9 cellular contexts compared by ENCODE assay signal in the genomic region with DNA sequence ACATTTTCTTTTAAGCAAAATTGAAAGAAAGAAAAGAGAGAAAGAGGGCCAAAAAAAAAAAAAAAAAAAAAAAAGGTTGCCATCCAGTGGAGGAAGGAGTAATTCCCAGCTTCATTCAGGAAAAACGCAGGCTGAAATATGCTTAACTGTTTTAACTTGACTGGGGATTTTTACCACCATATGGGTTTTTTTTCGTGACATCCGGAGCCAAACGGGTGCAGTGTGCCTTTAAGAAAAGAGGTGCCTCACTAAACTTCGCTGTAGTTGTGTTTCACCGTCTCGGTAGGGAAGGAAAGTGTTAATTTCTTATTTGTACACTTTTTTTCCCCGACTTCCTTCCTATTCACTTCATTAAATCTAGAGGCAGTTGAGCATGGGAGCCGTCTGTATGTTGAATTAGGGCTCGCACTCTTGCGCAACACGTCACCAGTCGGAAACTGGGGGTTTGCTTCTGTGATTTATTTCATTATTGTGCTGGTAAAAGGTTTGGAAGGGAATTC.
DNase-seq lines count a peak whose midpoint lies in the region; ATAC-seq and TF ChIP-seq lines count a peak whose summit lies in the region.
"Had no signal": no experiment of that assay in that cellular context is flagged by ENCODE, and none has a peak within 500 bp of the region (broad histone marks: within the 10 kb centered on the region; RNA-seq: fewer than 3 reads in every experiment).

No MANE protein-coding gene starts in this region.

- DNase-seq in NCI-H1417 (lab: John Stamatoyannopoulos, UW) = peak; percentile 32 to 81 (median 44)
- DNase-seq in NCI-H1417 treated with DMSO at 0.1 percent for 48 hours (lab: John Stamatoyannopoulos, UW) = no peak
- peak; percentile 51 for DNase-seq in NCI-H2196 treated with DMSO at 0.1 percent for 48 hours (lab: John Stamatoyannopoulos, UW; ENCODE audit: unreplicated experiment)
- DNase-seq in activated CD4-positive, alpha-beta T cell treated with anti-CD3 and anti-CD28 coated beads, Interleukin-2, amount 50 U/mL, for 4 hours = peak; percentile 17 to 25
- DNase-seq in suprapubic skin (ENCODE audit: low spot score in 2 of 2) = no peak

- TF ChIP-seq CTCF in suprapubic skin (IDR thresholded peaks at IDR 0.05) = no peak

- TF ChIP-seq EP300 in suprapubic skin (IDR thresholded peaks at IDR 0.05) = no peak

- no peaks in the 10 kb centered on the region for H3K36me3 ChIP-seq in esophagus (ENCODE audit: control insufficient read depth in 2 of 2, insufficient read depth in 2 of 2, low read length in 1 of 2)
- peaks cover 4 to 10% of the 10 kb centered on the region in 2 donors for H3K36me3 ChIP-seq in muscle layer of duodenum (ENCODE audit: control insufficient read depth in 1 of 2, insufficient read depth in 2 of 2, low read length in 2 of 2)
- H3K36me3 ChIP-seq in suprapubic skin = no peaks in the 10 kb centered on the region

- H3K27me3 ChIP-seq in esophagus (ENCODE audit: control insufficient read depth in 1 of 2, insufficient read depth in 2 of 2, low read length in 2 of 2) (no peaks in the 10 kb centered on the region), muscle layer of duodenum (ENCODE audit: low read depth, low read length) (no peaks in the 10 kb centered on the region), suprapubic skin (no peaks in the 10 kb centered on the region)

- H3K4me1 ChIP-seq in esophagus (ENCODE audit: control insufficient read depth in 2 of 2, insufficient read depth in 2 of 2, low read length in 1 of 2) = peaks cover 0 to 7% of the 10 kb centered on the region in 2 donors
- peaks cover 0 to 19% of the 10 kb centered on the region in 2 donors for H3K4me1 ChIP-seq in muscle layer of duodenum (ENCODE audit: control insufficient read depth in 1 of 2, insufficient read depth in 2 of 2, low read length in 2 of 2)
- H3K4me1 ChIP-seq in suprapubic skin = peaks cover 61% of the 10 kb centered on the region

- no peaks in the 10 kb centered on the region for H3K9me3 ChIP-seq in esophagus (ENCODE audit: control insufficient read depth in 2 of 2, insufficient read depth in 1 of 2, low read depth in 1 of 2, low read length in 1 of 2)
- no peaks in the 10 kb centered on the region for H3K9me3 ChIP-seq in muscle layer of duodenum (ENCODE audit: control insufficient read depth in 1 of 2, low read length in 2 of 2)
- no peaks in the 10 kb centered on the region for H3K9me3 ChIP-seq in suprapubic skin

- peak; percentile 45 for ATAC-seq in HG02884 (IDR thresholded peaks at IDR 0.05; ENCODE audit: unreplicated experiment)

- TF ChIP-seq POLR2A in suprapubic skin (IDR thresholded peaks at IDR 0.05) = no peak

- 1% methylated on average over 13 of the region's 13 CpGs for WGBS in esophagus, 2 donors
- WGBS in suprapubic skin = 2% methylated on average over 13 of the region's 13 CpGs

- H3K4me3 ChIP-seq in esophagus (ENCODE audit: low read depth in 1 of 2, low read length in 2 of 2) (peak overlapping the region; percentile 35 to 65), muscle layer of duodenum (ENCODE audit: low read depth in 1 of 2, low read length in 2 of 2) (peak overlapping the region; percentile 68 to 72), suprapubic skin (peak overlapping the region; percentile 46)

- H3K27ac ChIP-seq in esophagus (ENCODE audit: low read depth in 2 of 2, low read length in 1 of 2) = peak overlapping the region; percentile 89 to 93
- H3K27ac ChIP-seq in muscle layer of duodenum (ENCODE audit: low read length) = peak overlapping the region; percentile 88
- peak overlapping the region; percentile 87 for H3K27ac ChIP-seq in suprapubic skin
- H3K27ac ChIP-seq: 22Rv1 had no signal

Comparison
In these comparisons a context has a peak if more than half of its experiments do, and no peak if none do; other contexts are left out.
1. DNase-seq: peak in NCI-H1417 (3 of 3), NCI-H2196 treated with DMSO at 0.1 percent for 48 hours (single experiment) and activated CD4-positive, alpha-beta T cell treated with anti-CD3 and anti-CD28 coated beads, Interleukin-2, amount 50 U/mL, for 4 hours (2 of 2); none in NCI-H1417 treated with DMSO at 0.1 percent for 48 hours (single experiment) and suprapubic skin (0 of 2).
2. Peak in every context shown above with its lines, with median percentiles within 50 percentile points of each other: H3K27ac ChIP-seq and H3K4me3 ChIP-seq.